Comparison of ENCODE assay signal across 16 cellular contexts in genomic region chr1:156931974-156932710, GRCh38. TPM values are rescaled to one million over a fixed set of nuclear protein-coding genes. Genes with fewer than 3 reads are reported as not detected.
"Had no signal": no experiment of that assay in that cellular context is flagged by ENCODE, and none has a peak within 500 bp of the region (broad histone marks: within the 10 kb centered on the region; RNA-seq: fewer than 3 reads in every experiment).

No MANE protein-coding gene starts in this region.

- H3K4me1 ChIP-seq: foreskin keratinocyte had no signal

- H3K27ac ChIP-seq: brain microvascular endothelial cell, foreskin keratinocyte, left lung, right lobe of liver had no signal

- H3K27ac Mint-ChIP-seq: activated B cell treated with CpG ODN at 0.5 μM for 24 hours; activated naive CD4-positive, alpha-beta T cell treated with anti-CD3 and anti-CD28 coated beads, Interleukin-2, amount 10 ng/mL, durations not matched to agents 7 days and 5 days; activated T-helper 2 cell treated with anti-CD3 and anti-CD28 coated beads, Interferon-gamma antibody, Interleukin-2, Interleukin-4, amounts not matched to agents 10 μg/mL and 5 μg/mL and 100 μg/mL, durations not matched to agents 14 hours and 24 hours and 36 hours; progenitor cell of endocrine pancreas had no signal

- H3K4me3 ChIP-seq: left lung, right lobe of liver had no signal

- H3K4me3 Mint-ChIP-seq: activated B cell treated with CpG ODN at 0.5 μM for 24 hours; activated naive CD4-positive, alpha-beta T cell treated with anti-CD3 and anti-CD28 coated beads, Interleukin-2, amount 10 ng/mL, durations not matched to agents 7 days and 5 days had no signal

- H3K9me3 Mint-ChIP-seq: activated B cell treated with CpG ODN at 0.5 μM for 24 hours; activated naive CD4-positive, alpha-beta T cell treated with anti-CD3 and anti-CD28 coated beads, Interleukin-2, amount 10 ng/mL, durations not matched to agents 7 days and 5 days; activated T-helper 2 cell treated with anti-CD3 and anti-CD28 coated beads, Interferon-gamma antibody, Interleukin-2, Interleukin-4, amounts not matched to agents 10 μg/mL and 5 μg/mL and 100 μg/mL, durations not matched to agents 14 hours and 24 hours and 36 hours had no signal

- ATAC-seq: esophagus mucosa, foreskin keratinocyte had no signal

- H3K36me3 Mint-ChIP-seq: activated naive CD4-positive, alpha-beta T cell treated with anti-CD3 and anti-CD28 coated beads, Interleukin-2, amount 10 ng/mL, durations not matched to agents 7 days and 5 days had no signal

- H3K9me3 ChIP-seq: left lung, right lobe of liver had no signal

- DNase-seq: activated B cell treated with CpG ODN at 0.5 μM for 24 hours; activated CD4-positive, alpha-beta T cell treated with anti-CD3 and anti-CD28 coated beads, Interleukin-2, amount 50 U/mL, for 1 hour; brain microvascular endothelial cell; cerebellar nuclear complex; foreskin keratinocyte; left lung; mesendoderm; stimulated activated CD4-positive, alpha-beta T cell treated with anti-CD3 and anti-CD28 coated beads, Interleukin-2, amount 100 ng/mL, for 48 hours; stimulated activated naive CD4-positive, alpha-beta T cell treated with Interleukin-2 at 50 U/mL for 16 hours; T-helper 2 cell had no signal

RNA-seq across cellular contexts. Expression of gene LRRC71, which starts 11.7 kb away (rescaled TPM):
- total RNA-seq: activated B cell treated with CpG ODN at 0.5 μM for 24 hours; activated T-helper 2 cell treated with anti-CD3 and anti-CD28 coated beads, Interferon-gamma antibody, Interleukin-2, Interleukin-4, amounts not matched to agents 10 μg/mL and 5 μg/mL and 100 μg/mL, durations not matched to agents 14 hours and 24 hours and 36 hours; esophagus mucosa; foreskin keratinocyte; progenitor cell of endocrine pancreas; ureter had no signal
- polyA plus RNA-seq: foreskin keratinocyte had no signal

RNA-seq across cellular contexts. Expression of gene PEAR1, which starts 38.6 kb away (rescaled TPM):
- total RNA-seq: activated B cell treated with CpG ODN at 0.5 μM for 24 hours, progenitor cell of endocrine pancreas had no signal
